In genomic region chr7:1537631-1538412, GRCh38 we compare ENCODE assay signal across 1 cellular context.
TF ChIP-seq lines count a peak whose summit lies in the region.

No MANE protein-coding gene starts in this region.

TF ChIP-seq in HepG2, 621 proteins besides CTCF, POLR2A, EP300 and RAD21:
- TF ChIP-seq ZNF607 (CRISPR knock-in tag; IDR thresholded peaks at IDR 0.05; ENCODE audit: borderline replicate concordance) (0 out of 2 replicates have a peak, but pooled peaks have one; percentile 2), HNF1B (CRISPR knock-in tag; IDR thresholded peaks at IDR 0.05) (0 out of 2 replicates have a peak, but pooled peaks have one; percentile 1), ZNF75D (CRISPR knock-in tag; IDR thresholded peaks at IDR 0.05; ENCODE audit: borderline replicate concordance) (no peak), RFX1 (IDR thresholded peaks at IDR 0.05) (peak; percentile 80), RFX3 (CRISPR knock-in tag; IDR thresholded peaks at IDR 0.05) (peak; percentile 74), ZNF614 (CRISPR knock-in tag; IDR thresholded peaks at IDR 0.05; ENCODE audit: borderline replicate concordance) (no peak), HNRNPK (IDR thresholded peaks at IDR 0.05; ENCODE audit: low read depth, low read length, poor library complexity, severe bottlenecking) (peak; percentile 18), ZBTB4 (CRISPR knock-in tag; IDR thresholded peaks at IDR 0.05; ENCODE audit: borderline replicate concordance) (no peak)
